In the genomic region with DNA sequence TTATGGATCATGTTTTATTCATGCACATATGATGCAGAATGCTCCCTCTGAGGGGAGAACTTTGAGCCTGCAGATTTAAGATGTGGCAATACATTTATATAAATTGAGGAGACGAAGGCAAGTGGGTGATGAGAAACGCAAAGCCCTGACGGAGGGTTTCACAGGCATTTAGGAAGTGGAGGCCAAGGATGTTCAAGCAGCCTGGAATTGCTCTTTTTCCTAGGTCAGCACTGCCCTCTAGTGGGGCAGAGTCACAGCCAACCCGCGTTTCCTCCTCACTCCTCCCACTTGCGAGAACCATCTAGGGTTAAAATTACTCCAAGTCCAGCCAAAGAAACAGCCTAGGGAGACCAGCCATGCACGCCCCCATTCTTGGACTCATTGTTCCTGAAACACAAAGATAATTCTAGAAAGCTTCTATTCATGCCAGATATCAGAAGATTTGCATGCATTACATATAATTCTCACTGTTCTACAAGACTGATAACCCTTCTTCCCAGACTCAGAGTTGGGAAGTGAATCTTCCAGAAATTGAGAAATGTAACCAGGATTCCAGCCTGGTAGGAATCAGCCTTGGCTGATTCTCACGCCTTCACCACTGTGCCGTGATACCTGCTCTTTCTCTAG, we compare ENCODE assay signal across 8 cellular contexts.
DNase-seq lines count a peak whose midpoint lies in the region; ATAC-seq, FAIRE-seq and TF ChIP-seq lines count a peak whose summit lies in the region.

No MANE protein-coding gene starts in this region.

- in situ Hi-C loops in astrocyte of the cerebellum (cut with HindIII; ENCODE audit: low sequenced_read_pairs), result loop anchor here (10.0 kb wide), 1 partner anchor 378 kb away; no protein-coding TSS in a partner anchor

- H3K4me1 ChIP-seq in small intestine (ENCODE audit: control insufficient read depth in 2 of 2, insufficient read depth in 1 of 2, low read depth in 1 of 2, low read length in 1 of 2), result no peaks in the 10 kb centered on the region

- 15 to 21% (median 16%) methylated on average over 9 of the region's 9 CpGs for WGBS in small intestine, 3 donors

- peak; percentile 90 for TF ChIP-seq CTCF in astrocyte of the cerebellum (IDR thresholded peaks at IDR 0.05; ENCODE audit: low read depth, low read length, missing control alignments)

- no peak overlapping the region for H3K9ac ChIP-seq in SK-N-MC (ENCODE audit: insufficient read length)

- no peaks in the 10 kb centered on the region for H3K9me3 ChIP-seq in SK-N-MC (ENCODE audit: low read depth, low read length)
- no peaks in the 10 kb centered on the region for H3K9me3 ChIP-seq in small intestine (ENCODE audit: control insufficient read depth, low read depth)

- H3K4me3 ChIP-seq in SK-N-MC (no peak overlapping the region), astrocyte of the cerebellum (ENCODE audit: low read depth, low read length) (no peak overlapping the region), small intestine (ENCODE audit: low read depth in 1 of 2, low read length in 2 of 2) (no peak overlapping the region)

- no peaks in the 10 kb centered on the region for H3K36me3 ChIP-seq in SK-N-MC (ENCODE audit: insufficient read depth, low read length)
- H3K36me3 ChIP-seq in small intestine (ENCODE audit: control insufficient read depth in 2 of 2, insufficient read depth in 2 of 2, low read length in 2 of 2), result no peaks in the 10 kb centered on the region

- FAIRE-seq in small intestine (lab: Jason Lieb, UNC), result no peak

- DNase-seq in Ammon's horn (ENCODE audit: low spot score) (peak; percentile 84), M059J (ENCODE audit: low read depth) (peak; percentile 57), SK-N-MC (ENCODE audit: low read depth, low spot score) (peak; percentile 93), astrocyte of the cerebellum (ENCODE audit: low read depth) (peak; percentile 55), hypothalamus (lab: John Stamatoyannopoulos, UW) (peak in 41 of 51 donors; percentile 8 to 83 (median 42)), small intestine (peak; percentile 47)

- ATAC-seq in GM18867 (IDR thresholded peaks at IDR 0.05; ENCODE audit: unreplicated experiment) (peak; percentile 58), GM19397 (IDR thresholded peaks at IDR 0.05; ENCODE audit: unreplicated experiment) (no peak)

- H3K27ac ChIP-seq in SK-N-MC, result no peak overlapping the region
- no peak overlapping the region for H3K27ac ChIP-seq in small intestine (ENCODE audit: low read depth in 1 of 2, low read length in 1 of 2)

- no peaks in the 10 kb centered on the region for H3K27me3 ChIP-seq in small intestine (ENCODE audit: control insufficient read depth in 2 of 2, insufficient read depth in 2 of 2, low read length in 2 of 2)

Comparison
In these comparisons a context has a peak if more than half of its experiments do, and no peak if none do; other contexts are left out.
1. DNase-seq: peak in every context shown above with its lines; median percentile 93 in SK-N-MC; 84 in Ammon's horn; 57 in M059J; 55 in astrocyte of the cerebellum; 47 in small intestine; 42 in hypothalamus.